In genomic region chr18:56495884-56496283, GRCh38 we compare ENCODE assay signal across 28 cellular contexts.
DNase-seq lines count a peak whose midpoint lies in the region; ATAC-seq, FAIRE-seq and TF ChIP-seq lines count a peak whose summit lies in the region.
"Had no signal": no experiment of that assay in that cellular context is flagged by ENCODE, and none has a peak within 500 bp of the region (broad histone marks: within the 10 kb centered on the region; RNA-seq: fewer than 3 reads in every experiment).

No MANE protein-coding gene starts in this region.

- no peaks in the 10 kb centered on the region for H4K20me1 ChIP-seq in K562 (replicated peaks; ENCODE audit: control insufficient read depth, insufficient read depth, low read length)
- H4K20me1 ChIP-seq: BLaER1 had no signal

- H3K9ac ChIP-seq in K562 (ENCODE audit: insufficient read depth in 1 of 2, low read depth in 2 of 2, low read length in 2 of 2) (no peak overlapping the region), neuronal stem cell (ENCODE audit: low read depth, low read length, poor library complexity) (no peak overlapping the region)
- H3K9ac ChIP-seq: BLaER1 had no signal

- H3K4me2 ChIP-seq in K562 (ENCODE audit: insufficient read depth, low read length) (no peak overlapping the region), neuronal stem cell (ENCODE audit: insufficient read depth, low read length, poor library complexity, severe bottlenecking) (no peak overlapping the region)
- H3K4me2 ChIP-seq: BLaER1 had no signal

- CTCF ChIA-PET in K562 (lab: Yijun Ruan, JAX; ENCODE audit: low intra/inter-chr PET ratio), result no interaction called here

- no peak overlapping the region for H2BK12ac ChIP-seq in neuronal stem cell (ENCODE audit: low read length)

- TF ChIP-seq CTCF in K562 (IDR thresholded peaks at IDR 0.05 in 2 of 3, conservative IDR thresholded peaks at IDR 0.05 in 1 of 3; ENCODE audit: insufficient read depth in 2 of 3, low read depth in 1 of 3, low read length in 3 of 3) (no peak), foreskin keratinocyte (conservative IDR thresholded peaks at IDR 0.05) (no peak)

- WGBS in K562 (ENCODE audit: insufficient coverage, low coverage, missing lambda C conversion rate), result 4% methylated on average over 3 of the region's 3 CpGs
- WGBS in neuronal stem cell (ENCODE audit: extremely low coverage in 2 of 2, insufficient read length in 2 of 2, insufficient replicate concordance in 1 of 2), 2 donors, result no CpG with 5 or more reads among the region's 3 CpGs

- H3K27ac ChIP-seq in K562 (ENCODE audit: extremely low read depth, low read depth, low read length) (no peak overlapping the region), neuronal stem cell (replicated peaks; ENCODE audit: low read length) (no peak overlapping the region), foreskin keratinocyte (no peak overlapping the region)
- H3K27ac ChIP-seq: BLaER1 had no signal

- in situ Hi-C loops in K562 (cut with MboI), result no loop called here

- FAIRE-seq in K562 (lab: Jason Lieb, UNC), result no peak
- FAIRE-seq: A204.1, GM12878, GM12892, GM18507, GM19239 had no signal

- no peak overlapping the region for H4K8ac ChIP-seq in neuronal stem cell (ENCODE audit: low read depth, low read length)

- H3K4me1 ChIP-seq in K562 (replicated peaks in 1 of 2; ENCODE audit: control insufficient read depth in 2 of 2, insufficient read depth in 2 of 2, low read length in 2 of 2) (no peaks in the 10 kb centered on the region), neuronal stem cell (ENCODE audit: control insufficient read depth in 2 of 2, insufficient read depth in 1 of 2, low read depth in 1 of 2, low read length in 2 of 2) (no peaks in the 10 kb centered on the region), foreskin keratinocyte (no peaks in the 10 kb centered on the region)
- H3K4me1 ChIP-seq: BE2C, BLaER1 had no signal

- TF ChIP-seq EP300 in K562 (IDR thresholded peaks at IDR 0.05; ENCODE audit: low read length), result no peak

- peak; percentile 20 for DNase-seq in MV-4-11 (lab: John Stamatoyannopoulos, UW)
- no peak for DNase-seq in K562 (ENCODE audit: extremely low read depth in 1 of 4, low spot score in 3 of 4)
- DNase-seq in neuronal stem cell (ENCODE audit: low spot score), result no peak
- no peak for DNase-seq in OCI-M2 (lab: John Stamatoyannopoulos, UW; ENCODE audit: unreplicated experiment)
- DNase-seq in foreskin keratinocyte, result no peak
- DNase-seq: 8988T; ACHN; BE2C; C1 segment of cervical spinal cord; CD4-positive, alpha-beta memory T cell; CD4-positive, CD25-positive, alpha-beta regulatory T cell; CD8-positive, alpha-beta memory T cell; COR-L47; DMS 273 treated with DMSO at 0.1 percent for 48 hours; DMS153; DMS53; DMS79; DND-41; EL; GDM1 had no signal

- H3K79me2 ChIP-seq in K562 (ENCODE audit: control insufficient read depth, insufficient read depth, low read length), result no peaks in the 10 kb centered on the region

- no peaks in the 10 kb centered on the region for H3K9me3 ChIP-seq in K562 (replicated peaks; ENCODE audit: control insufficient read depth, insufficient read depth, low read depth, low read length)
- H3K9me3 ChIP-seq in neuronal stem cell (replicated peaks in 1 of 2; ENCODE audit: control insufficient read depth in 2 of 2, insufficient read depth in 1 of 2, low read depth in 1 of 2, low read length in 2 of 2), result peaks cover 0 to 1% of the 10 kb centered on the region in 2 donors
- H3K9me3 ChIP-seq: BE2C, BLaER1 had no signal

- POLR2A ChIA-PET in K562 (lab: Yijun Ruan, JAX), result no interaction called here

- BruUV-seq in K562 (replicated peaks; lab: Mats Ljungman, UMichigan), result no TSS peak

- no peaks in the 10 kb centered on the region for H3K79me1 ChIP-seq in neuronal stem cell (ENCODE audit: low read depth, low read length)

- H3K23ac ChIP-seq in neuronal stem cell (ENCODE audit: low read depth, low read length, poor library complexity), result no peak overlapping the region

- no peak overlapping the region for H4K91ac ChIP-seq in neuronal stem cell (ENCODE audit: low read depth, low read length, poor library complexity)

- H3K9me1 ChIP-seq in K562 (ENCODE audit: control insufficient read depth, insufficient read depth, low read length), result no peaks in the 10 kb centered on the region

- H3K4ac ChIP-seq in neuronal stem cell (ENCODE audit: low read length), result no peak overlapping the region

- H3K14ac ChIP-seq in neuronal stem cell (ENCODE audit: low read length), result no peak overlapping the region

- ATAC-seq in K562 (no peak), GM19351 (IDR thresholded peaks at IDR 0.05; ENCODE audit: unreplicated experiment) (no peak), foreskin keratinocyte (no peak), GM18873 (IDR thresholded peaks at IDR 0.05; ENCODE audit: low FRiP score, unreplicated experiment) (no peak)
- ATAC-seq: GM12878 had no signal

- peak overlapping the region; percentile 73 for H3K18ac ChIP-seq in neuronal stem cell (ENCODE audit: low read length)

- H3K4me3 ChIP-seq in K562, result no peak overlapping the region
- H3K4me3 ChIP-seq in neuronal stem cell (ENCODE audit: low read length in 2 of 2), result no peak overlapping the region
- H3K4me3 ChIP-seq: BLaER1, GM12878 had no signal

- TF ChIP-seq POLR2A in K562 (conservative IDR thresholded peaks at IDR 0.05), result no peak

- no peak overlapping the region for H2BK5ac ChIP-seq in neuronal stem cell (ENCODE audit: low read length)

- H3K36me3 ChIP-seq in K562 (ENCODE audit: control insufficient read depth, insufficient read depth, low read length) (no peaks in the 10 kb centered on the region), neuronal stem cell (replicated peaks in 1 of 2; ENCODE audit: control insufficient read depth in 2 of 2, insufficient read depth in 2 of 2, low read length in 2 of 2) (no peaks in the 10 kb centered on the region)
- H3K36me3 ChIP-seq: BE2C, BLaER1 had no signal

- H2BK120ac ChIP-seq in neuronal stem cell (ENCODE audit: low read depth, low read length), result no peak overlapping the region

- no peak overlapping the region for H2AK5ac ChIP-seq in neuronal stem cell (ENCODE audit: low read depth, low read length)

- intact Hi-C loops in K562 (cut with micrococcal nuclease), result no loop called here

- no peak for TF ChIP-seq RAD21 in K562 (CRISPR knock-in tag; conservative IDR thresholded peaks at IDR 0.05 in 1 of 2, IDR thresholded peaks at IDR 0.05 in 1 of 2)

- H2BK15ac ChIP-seq in neuronal stem cell (ENCODE audit: low read length), result no peak overlapping the region

- H2AFZ ChIP-seq in K562 (ENCODE audit: low read depth, low read length) (no peak overlapping the region), neuronal stem cell (ENCODE audit: low read length) (no peak overlapping the region)

- H3K27me3 ChIP-seq in K562 (ENCODE audit: control insufficient read depth in 2 of 2, insufficient read depth in 2 of 2, low read length in 2 of 2) (no peaks in the 10 kb centered on the region; a peak in 1 of 5 replicates), neuronal stem cell (ENCODE audit: control insufficient read depth in 3 of 3, insufficient read depth in 3 of 3, low read depth in 1 of 3, low read length in 3 of 3) (peaks cover 0 to 4% (median 0%) of the 10 kb centered on the region in 3 experiments), foreskin keratinocyte (no peaks in the 10 kb centered on the region)
- H3K27me3 ChIP-seq: BE2C, BLaER1 had no signal

TF ChIP-seq in K562, 482 proteins besides CTCF, POLR2A, EP300 and RAD21:
- TF ChIP-seq ZNF76 (CRISPR knock-in tag; IDR thresholded peaks at IDR 0.05; ENCODE audit: borderline replicate concordance) (no peak), NRF1 (conservative IDR thresholded peaks at IDR 0.05 in 1 of 2, IDR thresholded peaks at IDR 0.05 in 1 of 2) (peak; percentile 83 to 85)
